ENCODE assay signal across 1 cellular context in the genomic region with DNA sequence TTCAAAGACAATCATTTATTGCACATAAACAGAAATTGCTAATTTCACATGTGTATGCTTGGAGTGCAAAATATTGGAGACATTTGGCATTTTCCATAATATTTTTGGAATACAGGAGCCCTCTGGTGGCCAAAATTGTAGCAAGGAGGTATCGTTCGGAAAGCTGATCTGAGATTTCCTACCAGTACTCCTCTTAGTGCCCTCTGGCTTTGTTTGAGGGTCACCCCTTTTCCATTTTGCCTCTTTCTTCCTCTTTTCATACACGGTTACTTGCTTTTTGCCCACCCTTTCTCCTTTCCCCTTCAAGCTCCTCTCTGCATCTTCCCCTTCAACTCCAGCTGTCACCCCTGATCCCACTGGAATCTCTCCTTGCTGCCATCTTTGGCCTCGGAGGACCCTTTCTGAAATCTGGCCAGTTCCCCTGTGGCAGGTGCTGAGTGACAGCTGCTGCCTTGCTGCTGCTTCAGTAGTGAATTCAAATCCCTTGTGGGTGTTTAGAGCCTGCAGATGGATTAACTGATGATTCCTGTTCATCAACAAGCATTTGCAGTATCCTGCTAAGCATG.
TF ChIP-seq lines count a peak whose summit lies in the region.

No MANE protein-coding gene starts in this region.

TF ChIP-seq in neural cell, 6 proteins besides CTCF, POLR2A, EP300 and RAD21 (continued from another document):
- TF ChIP-seq, protein P1, sequence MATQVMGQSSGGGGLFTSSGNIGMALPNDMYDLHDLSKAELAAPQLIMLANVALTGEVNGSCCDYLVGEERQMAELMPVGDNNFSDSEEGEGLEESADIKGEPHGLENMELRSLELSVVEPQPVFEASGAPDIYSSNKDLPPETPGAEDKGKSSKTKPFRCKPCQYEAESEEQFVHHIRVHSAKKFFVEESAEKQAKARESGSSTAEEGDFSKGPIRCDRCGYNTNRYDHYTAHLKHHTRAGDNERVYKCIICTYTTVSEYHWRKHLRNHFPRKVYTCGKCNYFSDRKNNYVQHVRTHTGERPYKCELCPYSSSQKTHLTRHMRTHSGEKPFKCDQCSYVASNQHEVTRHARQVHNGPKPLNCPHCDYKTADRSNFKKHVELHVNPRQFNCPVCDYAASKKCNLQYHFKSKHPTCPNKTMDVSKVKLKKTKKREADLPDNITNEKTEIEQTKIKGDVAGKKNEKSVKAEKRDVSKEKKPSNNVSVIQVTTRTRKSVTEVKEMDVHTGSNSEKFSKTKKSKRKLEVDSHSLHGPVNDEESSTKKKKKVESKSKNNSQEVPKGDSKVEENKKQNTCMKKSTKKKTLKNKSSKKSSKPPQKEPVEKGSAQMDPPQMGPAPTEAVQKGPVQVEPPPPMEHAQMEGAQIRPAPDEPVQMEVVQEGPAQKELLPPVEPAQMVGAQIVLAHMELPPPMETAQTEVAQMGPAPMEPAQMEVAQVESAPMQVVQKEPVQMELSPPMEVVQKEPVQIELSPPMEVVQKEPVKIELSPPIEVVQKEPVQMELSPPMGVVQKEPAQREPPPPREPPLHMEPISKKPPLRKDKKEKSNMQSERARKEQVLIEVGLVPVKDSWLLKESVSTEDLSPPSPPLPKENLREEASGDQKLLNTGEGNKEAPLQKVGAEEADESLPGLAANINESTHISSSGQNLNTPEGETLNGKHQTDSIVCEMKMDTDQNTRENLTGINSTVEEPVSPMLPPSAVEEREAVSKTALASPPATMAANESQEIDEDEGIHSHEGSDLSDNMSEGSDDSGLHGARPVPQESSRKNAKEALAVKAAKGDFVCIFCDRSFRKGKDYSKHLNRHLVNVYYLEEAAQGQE (IDR thresholded peaks at IDR 0.05; ENCODE audit: borderline replicate concordance), result no peak
- TF ChIP-seq POLR2AphosphoS5 (IDR thresholded peaks at IDR 0.05) (no peak), EZH2 (IDR thresholded peaks at IDR 0.05; ENCODE audit: borderline replicate concordance, insufficient read depth, low read length, poor library complexity, severe bottlenecking) (no peak)
